In the genomic region with DNA sequence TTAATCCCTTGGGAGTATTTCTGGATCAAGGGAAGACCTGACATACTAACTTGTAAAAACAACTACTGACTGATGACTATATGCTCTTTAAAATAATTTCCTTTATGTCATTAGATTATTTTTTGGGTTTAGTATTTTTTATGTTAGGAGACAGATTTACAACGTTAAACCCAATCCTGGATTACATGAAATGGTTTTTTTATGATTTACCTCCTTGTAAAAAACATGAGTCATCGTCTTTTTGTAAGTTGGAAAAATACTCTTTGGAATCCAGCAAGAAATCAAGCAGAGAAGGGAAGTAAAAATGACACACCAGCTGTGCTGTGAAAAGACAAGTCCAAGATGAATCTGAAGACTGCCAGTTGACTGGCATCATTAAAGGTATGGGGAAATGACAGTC, we compare ENCODE assay signal across 18 cellular contexts. TPM values are rescaled to one million over a fixed set of nuclear protein-coding genes. Genes with fewer than 3 reads are reported as not detected.
DNase-seq lines count a peak whose midpoint lies in the region; ATAC-seq, FAIRE-seq and TF ChIP-seq lines count a peak whose summit lies in the region.
"Had no signal": no experiment of that assay in that cellular context is flagged by ENCODE, and none has a peak within 500 bp of the region (broad histone marks: within the 10 kb centered on the region; RNA-seq: fewer than 3 reads in every experiment).

No MANE protein-coding gene starts in this region.

- H3K9ac ChIP-seq in GM12878 (ENCODE audit: control insufficient read depth, insufficient read depth, low read length): no peak overlapping the region

- DNase-seq in T-helper 2 cell treated with Interferon-gamma antibody and Interleukin-4, amounts not matched to agents 5 μg/mL and 100 μg/mL, for 36 hours (ENCODE audit: low spot score): no peak
- no peak for DNase-seq in T-helper 2 cell
- peak; percentile 83 for DNase-seq in LHCN-M2 (ENCODE audit: low read depth)
- DNase-seq in GM12878 (ENCODE audit: low read depth, low spot score): no peak
- DNase-seq in osteoblast (ENCODE audit: insufficient read length, low spot score, missing footprints): peak; percentile 45
- no peak for DNase-seq in dedifferentiated amniotic fluid mesenchymal stem cell (ENCODE audit: extremely low spot score)
- DNase-seq in GM03348 (ENCODE audit: low spot score): no peak
- DNase-seq in foreskin melanocyte: no peak
- DNase-seq: 8988T; DMS79; endodermal cell; NCI-H1092; NCI-H510A treated with DMSO at 0.1 percent for 48 hours; psoas muscle; SHP77; stimulated activated CD4-positive, alpha-beta T cell treated with anti-CD3 and anti-CD28 coated beads, Interleukin-4, amount 100 ng/mL, for 1 hour had no signal

- no peak for TF ChIP-seq CTCF in GM12878 (IDR thresholded peaks at IDR 0.05 in 2 of 3, conservative IDR thresholded peaks at IDR 0.05 in 1 of 3; ENCODE audit: control insufficient read depth in 2 of 3, extremely low read depth in 1 of 3, insufficient read depth in 1 of 3, low read depth in 3 of 3, low read length in 3 of 3)
- no peak for TF ChIP-seq CTCF in osteoblast (IDR thresholded peaks at IDR 0.05; ENCODE audit: extremely low read depth, low read depth, low read length)

- peak overlapping the region; percentile 23; the same call in 1 of the 2 replicates for H3K27ac ChIP-seq in GM12878 (ENCODE audit: control insufficient read depth, insufficient read depth)
- peak overlapping the region; percentile 25 for H3K27ac ChIP-seq in osteoblast (ENCODE audit: low read depth, low read length)
- H3K27ac ChIP-seq: hepatocyte, psoas muscle, VCaP had no signal

- H3K27ac Mint-ChIP-seq in T-helper 2 cell treated with Interferon-gamma antibody and Interleukin-4, amounts not matched to agents 5 μg/mL and 100 μg/mL, for 36 hours: peak overlapping the region; percentile 56
- H3K27ac Mint-ChIP-seq: endodermal cell had no signal

- 89% methylated on average over 2 of the region's 2 CpGs for WGBS in GM12878 (ENCODE audit: insufficient coverage, insufficient replicate concordance, low lambda C conversion rate, missing lambda C conversion rate)

- no TSS peak for BruUV-seq in GM12878 (replicated peaks; lab: Mats Ljungman, UMichigan)

- H3K27me3 ChIP-seq in GM12878 (replicated peaks in 1 of 2; ENCODE audit: control insufficient read depth in 2 of 2, insufficient read depth in 2 of 2, low read length in 1 of 2): no peaks in the 10 kb centered on the region
- H3K27me3 ChIP-seq in osteoblast (ENCODE audit: insufficient read depth, low read length): no peaks in the 10 kb centered on the region
- H3K27me3 ChIP-seq: hepatocyte had no signal

- peak overlapping the region; percentile 60 for H3K4me3 Mint-ChIP-seq in T-helper 2 cell treated with Interferon-gamma antibody and Interleukin-4, amounts not matched to agents 5 μg/mL and 100 μg/mL, for 36 hours
- H3K4me3 Mint-ChIP-seq: endodermal cell had no signal

- no peaks in the 10 kb centered on the region for H3K9me3 ChIP-seq in GM12878 (replicated peaks; ENCODE audit: control insufficient read depth, insufficient read depth, low read length)
- H3K9me3 ChIP-seq in osteoblast (ENCODE audit: low read depth, low read length): no peaks in the 10 kb centered on the region
- H3K9me3 ChIP-seq: psoas muscle had no signal

- no peak for ATAC-seq in GM12878
- ATAC-seq: psoas muscle had no signal

- peaks cover 73% of the 10 kb centered on the region for H3K36me3 Mint-ChIP-seq in T-helper 2 cell treated with Interferon-gamma antibody and Interleukin-4, amounts not matched to agents 5 μg/mL and 100 μg/mL, for 36 hours (ENCODE audit: low read depth)

- no peak for TF ChIP-seq POLR2A in GM12878 (IDR thresholded peaks at IDR 0.05; ENCODE audit: low read depth, low read length)

- SMC1A ChIA-PET in GM12878 (lab: Charles Lee; ENCODE audit: uncharacterized antibody, unreplicated experiment): interaction anchor here (1.6 kb wide), 1 partner anchor 20 kb away, joined by 4 read pairs; no protein-coding TSS in a partner anchor

- H3K4me1 ChIP-seq in GM12878 (ENCODE audit: control insufficient read depth, insufficient read depth, low read length) (peaks cover 3% of the 10 kb centered on the region), osteoblast (ENCODE audit: insufficient read depth, low read length) (peaks cover 14% of the 10 kb centered on the region)
- H3K4me1 ChIP-seq: psoas muscle had no signal

- H4K20me1 ChIP-seq in GM12878 (ENCODE audit: control insufficient read depth, insufficient read depth): no peaks in the 10 kb centered on the region
- H4K20me1 ChIP-seq in osteoblast (ENCODE audit: insufficient read depth, low read length): peaks cover 7% of the 10 kb centered on the region

- POLR2A ChIA-PET in GM12878 (lab: Charles Lee): no interaction called here

- H3K9me3 Mint-ChIP-seq in T-helper 2 cell treated with Interferon-gamma antibody and Interleukin-4, amounts not matched to agents 5 μg/mL and 100 μg/mL, for 36 hours: no peaks in the 10 kb centered on the region
- H3K9me3 Mint-ChIP-seq: endodermal cell had no signal

- H2AFZ ChIP-seq in GM12878 (ENCODE audit: control insufficient read depth, low read depth, low read length) (no peak overlapping the region), osteoblast (ENCODE audit: low read length) (no peak overlapping the region)
- H2AFZ ChIP-seq: hepatocyte had no signal

- H3K36me3 ChIP-seq in GM12878 (ENCODE audit: control insufficient read depth in 2 of 2, insufficient read depth in 2 of 2, low read length in 1 of 2) (peaks cover 7 to 36% of the 10 kb centered on the region in 2 experiments), osteoblast (ENCODE audit: insufficient read depth, low read length) (peaks cover 23% of the 10 kb centered on the region)

- H3K79me2 ChIP-seq in GM12878 (ENCODE audit: control insufficient read depth, insufficient read depth, low read length) (peaks cover 88% of the 10 kb centered on the region), osteoblast (ENCODE audit: insufficient read depth, low read length) (peaks cover 34% of the 10 kb centered on the region)

- H3K27me3 Mint-ChIP-seq in T-helper 2 cell treated with Interferon-gamma antibody and Interleukin-4, amounts not matched to agents 5 μg/mL and 100 μg/mL, for 36 hours (ENCODE audit: low read depth): no peaks in the 10 kb centered on the region

- intact Hi-C loops in GM12878 (cut with micrococcal nuclease; ENCODE audit: unreplicated experiment): no loop called here

- H3K4me2 ChIP-seq in GM12878 (ENCODE audit: control insufficient read depth, insufficient read depth) (peak overlapping the region; percentile 38; the same call in 1 of the 2 replicates), osteoblast (ENCODE audit: insufficient read depth, low read length) (no peak overlapping the region)
- H3K4me2 ChIP-seq: hepatocyte had no signal

- TF ChIP-seq RAD21 in GM12878 (IDR thresholded peaks at IDR 0.05; ENCODE audit: insufficient read depth, low read depth, low read length): no peak

- no peak for TF ChIP-seq EP300 in GM12878 (IDR thresholded peaks at IDR 0.05; ENCODE audit: borderline replicate concordance in 1 of 2, control insufficient read depth in 1 of 2, low read depth in 2 of 2, low read length in 2 of 2)

- in situ Hi-C loops in GM12878 (cut with MboI): no loop called here

- CTCF ChIA-PET in GM12878 (lab: Yijun Ruan, JAX): interaction anchor here (1.6 to 5.4 kb wide), 2 partner anchors 13 to 122 kb away, joined by 3 to 21 read pairs; partner anchors contain the start of gene TOMM34

- RAD21 ChIA-PET in GM12878 (lab: Charles Lee; ENCODE audit: unreplicated experiment): interaction anchor here (3.3 kb wide), 1 partner anchor 17 kb away, joined by 14 read pairs; no protein-coding TSS in a partner anchor

- H3K4me3 ChIP-seq in GM12878: no peak overlapping the region
- no peak overlapping the region for H3K4me3 ChIP-seq in osteoblast (ENCODE audit: insufficient read depth, low read length)
- H3K4me3 ChIP-seq: hepatocyte, psoas muscle had no signal

- no peak for FAIRE-seq in GM12878 (lab: Jason Lieb, UNC)

- peaks cover 62% of the 10 kb centered on the region for H3K4me1 Mint-ChIP-seq in T-helper 2 cell treated with Interferon-gamma antibody and Interleukin-4, amounts not matched to agents 5 μg/mL and 100 μg/mL, for 36 hours (ENCODE audit: low read depth)

RNA-seq across cellular contexts. Expression of gene STK4, which starts 6.7 kb away (rescaled TPM):
- 18.2 and 22.3 TPM in 2 replicates for total RNA-seq in LHCN-M2 (2014; rRNA removed)
- 7.5 TPM for polyA plus RNA-seq in LHCN-M2 (2012)
- 387 TPM in 2 replicates for total RNA-seq in GM12878 (2013; cell fraction: nucleolus; rRNA removed)
- total RNA-seq in GM12878 (2014; rRNA removed): 86.8 and 97.8 TPM in 2 replicates
- total RNA-seq in GM12878 (2014; rRNA removed; fragmentation: Illumina TruSeq; extraction: Trizol): 107 and 108 TPM in 2 replicates
- total RNA-seq in GM12878 (2021): 96.2 and 101 TPM in 2 replicates
- 32.8 TPM for polyA plus RNA-seq in GM12878 (2011; ENCODE audit: low read depth)
- 92.6 and 122 TPM in 2 replicates for polyA plus RNA-seq in GM12878 (2011; rRNA removed)
- 38.8 and 43.9 TPM in 2 replicates for polyA plus RNA-seq in GM12878 (2011; cell fraction: cytosol; rRNA removed)
- polyA plus RNA-seq in GM12878 (2011; cell fraction: nucleus; rRNA removed): 60.6 and 66.6 TPM in 2 replicates
- 42.9 and 43.0 TPM in 2 replicates for polyA plus RNA-seq in GM12878 (2012)
- 84.9 and 101 TPM in 2 replicates for polyA plus RNA-seq in GM12878 (2014; fragmentation: Illumina TruSeq; extraction: Trizol)
- 10 to 100 TPM; 24.0 to 51.4 TPM for polyA plus RNA-seq in GM12878 (2014; fragmentation: Nextera tagmentation; extraction: Ambion mirVana)
- polyA plus RNA-seq in GM12878 (2014; rRNA removed): 59.8 and 68.0 TPM in 2 replicates
- polyA plus RNA-seq in GM12878 (2016; fragmentation: Nextera tagmentation; extraction: Ambion mirVana): 100 to 1,000 TPM; 123 to 135 TPM
- polyA minus RNA-seq in GM12878 (2011; rRNA and poly(A)+ RNA removed): 96.0 and 117 TPM in 2 replicates
- polyA minus RNA-seq in GM12878 (2011; cell fraction: cytosol; rRNA and poly(A)+ RNA removed): 34.5 and 39.4 TPM in 2 replicates
- polyA minus RNA-seq in GM12878 (2011; cell fraction: nucleus; rRNA and poly(A)+ RNA removed): 77.5 and 137 TPM in 2 replicates
- 33.3 and 33.7 TPM in 2 replicates for total RNA-seq in osteoblast

RNA-seq across cellular contexts. Expression of gene TOMM34, which starts 12.9 kb away (rescaled TPM):
- total RNA-seq in LHCN-M2 (2014; rRNA removed) (59.3 and 61.7 TPM in 2 replicates), GM12878 (2014; rRNA removed) (47.3 and 49.1 TPM in 2 replicates), GM12878 (2014; rRNA removed; fragmentation: Illumina TruSeq; extraction: Trizol) (27.2 and 28.3 TPM in 2 replicates), GM12878 (2021) (37.1 and 37.9 TPM in 2 replicates), osteoblast (16.3 and 18.3 TPM in 2 replicates)
- polyA plus RNA-seq in LHCN-M2 (2012): 46.6 TPM
- total RNA-seq in GM12878 (2013; cell fraction: nucleolus; rRNA removed): 9.2 and 10.5 TPM in 2 replicates
- 22.6 TPM for polyA plus RNA-seq in GM12878 (2011; ENCODE audit: low read depth)
- polyA plus RNA-seq in GM12878 (2011; rRNA removed) (30.0 and 44.0 TPM in 2 replicates), GM12878 (2014; fragmentation: Illumina TruSeq; extraction: Trizol) (42.1 and 53.7 TPM in 2 replicates), GM12878 (2014; fragmentation: Nextera tagmentation; extraction: Ambion mirVana) (10 to 100 TPM; 14.0 to 24.5 TPM), GM12878 (2014; rRNA removed) (43.7 and 43.8 TPM in 2 replicates), GM12878 (2016; fragmentation: Nextera tagmentation; extraction: Ambion mirVana) (10 to 100 TPM; 68.2 to 73.8 TPM)
- polyA plus RNA-seq in GM12878 (2011; cell fraction: cytosol; rRNA removed): 57.5 and 58.8 TPM in 2 replicates
- 29.4 and 38.0 TPM in 2 replicates for polyA plus RNA-seq in GM12878 (2011; cell fraction: nucleus; rRNA removed)
- polyA plus RNA-seq in GM12878 (2012): 22.4 and 28.4 TPM in 2 replicates
- polyA minus RNA-seq in GM12878 (2011; rRNA and poly(A)+ RNA removed): 29.0 and 32.2 TPM in 2 replicates
- polyA minus RNA-seq in GM12878 (2011; cell fraction: cytosol; rRNA and poly(A)+ RNA removed): 9.2 and 9.6 TPM in 2 replicates
- 5.3 and 6.7 TPM in 2 replicates for polyA minus RNA-seq in GM12878 (2011; cell fraction: nucleus; rRNA and poly(A)+ RNA removed)

Comparison
In these comparisons a context has a peak if more than half of its experiments do, and no peak if none do; other contexts are left out.
1. DNase-seq: peak in LHCN-M2 (single experiment) and osteoblast (single experiment); none in T-helper 2 cell treated with Interferon-gamma antibody and Interleukin-4, amounts not matched to agents 5 μg/mL and 100 μg/mL, for 36 hours (single experiment), T-helper 2 cell (0 of 5), GM12878 (single experiment), dedifferentiated amniotic fluid mesenchymal stem cell (single experiment), GM03348 (single experiment) and foreskin melanocyte (single experiment).